In genomic region chr5:107294151-107294550, GRCh38 we compare ENCODE assay signal across 14 cellular contexts.
DNase-seq lines count a peak whose midpoint lies in the region; ATAC-seq and TF ChIP-seq lines count a peak whose summit lies in the region.
"Had no signal": no experiment of that assay in that cellular context is flagged by ENCODE, and none has a peak within 500 bp of the region (broad histone marks: within the 10 kb centered on the region; RNA-seq: fewer than 3 reads in every experiment).

No MANE protein-coding gene starts in this region.

- no peak overlapping the region for H3K9ac ChIP-seq in SU-DHL-6 (ENCODE audit: low read length)

- no peaks in the 10 kb centered on the region for H3K79me2 ChIP-seq in SU-DHL-6 (ENCODE audit: insufficient read depth, low read length)

- H4K20me1 ChIP-seq in SU-DHL-6 (ENCODE audit: low read depth, low read length) = no peaks in the 10 kb centered on the region

- peak overlapping the region; percentile 2 for H2AFZ ChIP-seq in SU-DHL-6 (ENCODE audit: low read depth, low read length, severe bottlenecking)

- no peaks in the 10 kb centered on the region for H3K9me2 ChIP-seq in SU-DHL-6 (replicated peaks; ENCODE audit: insufficient read depth, low read length)

- no peaks in the 10 kb centered on the region for H3K36me3 ChIP-seq in SU-DHL-6 (ENCODE audit: low read length)
- H3K36me3 ChIP-seq: transverse colon had no signal

- no peaks in the 10 kb centered on the region for H3K27me3 ChIP-seq in SU-DHL-6 (ENCODE audit: low read length)
- H3K27me3 ChIP-seq: dorsolateral prefrontal cortex, transverse colon had no signal

- peak; percentile 67 for ATAC-seq in GM18511 (IDR thresholded peaks at IDR 0.05; ENCODE audit: unreplicated experiment)
- peak; percentile 75 for ATAC-seq in GM21529 (IDR thresholded peaks at IDR 0.05; ENCODE audit: unreplicated experiment)
- ATAC-seq in HG03175 (IDR thresholded peaks at IDR 0.05; ENCODE audit: unreplicated experiment) = peak; percentile 63
- ATAC-seq in Right ventricle myocardium inferior = no peak
- no peak for ATAC-seq in esophagus mucosa
- ATAC-seq: HCT116, T-helper 17 cell had no signal

- H3K27ac ChIP-seq in SU-DHL-6 (ENCODE audit: low read depth, low read length) = no peak overlapping the region
- H3K27ac ChIP-seq: dorsolateral prefrontal cortex, transverse colon had no signal

- TF ChIP-seq CTCF in SU-DHL-6 (IDR thresholded peaks at IDR 0.05; ENCODE audit: insufficient read depth, low read length, poor library complexity, severe bottlenecking) = no peak

- H3K4me2 ChIP-seq in SU-DHL-6 (ENCODE audit: low read depth, low read length, poor library complexity, severe bottlenecking) = peak overlapping the region; percentile 34

- H3F3A ChIP-seq in SU-DHL-6 (ENCODE audit: insufficient read depth) = no peaks in the 10 kb centered on the region

- H3K9me3 ChIP-seq in SU-DHL-6 (ENCODE audit: insufficient read depth, low read length) = no peaks in the 10 kb centered on the region
- H3K9me3 ChIP-seq: Caco-2, transverse colon had no signal

- DNase-seq in Right ventricle myocardium inferior (ENCODE audit: missing footprints) (no peak), NCI-H345 treated with DMSO at 0.1 percent for 48 hours (lab: John Stamatoyannopoulos, UW; ENCODE audit: unreplicated experiment) (no peak), mesenteric fat pad (ENCODE audit: low spot score) (no peak)
- DNase-seq: Caco-2; dorsolateral prefrontal cortex; stimulated activated CD4-positive, alpha-beta T cell treated with anti-CD3 and anti-CD28 coated beads, Interleukin-2, amount 100 ng/mL, for 48 hours; T-helper 17 cell; transverse colon had no signal

- intact Hi-C loops in Right ventricle myocardium inferior (cut with DNase I) = loop anchor here (10.0 kb wide), 1 partner anchor 281 kb away; no protein-coding TSS in a partner anchor

- no peak overlapping the region for H3K4me3 ChIP-seq in SU-DHL-6 (ENCODE audit: insufficient read depth, low read length, poor library complexity, severe bottlenecking)
- H3K4me3 ChIP-seq: dorsolateral prefrontal cortex, transverse colon had no signal

Comparison
In these comparisons a context has a peak if more than half of its experiments do, and no peak if none do; other contexts are left out.
1. ATAC-seq: peak in GM18511 (single experiment), GM21529 (single experiment) and HG03175 (single experiment); none in Right ventricle myocardium inferior (single experiment) and esophagus mucosa (single experiment).